Comparison of ENCODE assay signal across 9 cellular contexts in the genomic region with DNA sequence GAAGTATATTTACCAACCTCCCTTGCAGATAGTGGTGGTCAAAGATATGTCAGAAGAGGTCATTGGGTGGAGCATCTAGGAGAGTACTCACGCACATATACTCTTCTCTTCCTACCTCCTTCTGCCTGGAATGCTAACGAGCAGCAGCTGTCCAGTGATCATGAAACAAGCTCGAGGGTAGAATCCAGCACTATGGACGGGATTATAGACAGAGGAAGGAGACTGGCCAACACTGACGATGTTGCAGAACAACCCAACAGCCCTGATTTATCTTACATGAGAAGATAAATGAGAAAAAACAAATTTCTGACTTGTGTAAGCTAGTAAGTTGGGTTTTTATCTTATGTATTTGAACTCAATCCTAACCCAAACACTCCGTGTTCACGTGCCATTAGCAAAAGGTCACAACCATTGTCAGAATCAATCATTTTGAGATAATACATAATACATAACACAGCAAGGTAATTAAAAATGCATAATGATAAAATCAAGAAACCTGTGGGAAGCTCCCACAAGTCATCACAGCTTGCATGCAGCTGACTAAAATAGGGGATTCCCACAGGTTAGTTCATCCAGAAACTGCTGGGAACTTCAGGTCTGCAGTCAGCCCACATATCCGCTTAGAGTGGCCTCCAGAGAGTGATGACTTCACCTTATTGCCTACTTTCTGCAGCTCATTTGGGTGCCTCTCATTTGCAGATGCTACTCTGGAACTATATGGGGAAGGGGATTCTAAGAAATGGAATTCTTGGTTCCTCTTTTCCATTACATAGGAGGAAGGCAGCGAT. TPM values are rescaled to one million over a fixed set of nuclear protein-coding genes. Genes with fewer than 3 reads are reported as not detected.
A peak's percentile ranks its signal among the peaks of the same experiment; 100 is the strongest.
DNase-seq lines count a peak whose midpoint lies in the region; ATAC-seq and TF ChIP-seq lines count a peak whose summit lies in the region.
"Had no signal": no experiment of that assay in that cellular context is flagged by ENCODE, and none has a peak within 500 bp of the region (broad histone marks: within the 10 kb centered on the region; RNA-seq: fewer than 3 reads in every experiment).

No MANE protein-coding gene starts in this region.

- peak; percentile 92 to 95 for ATAC-seq in activated T-cell treated with anti-CD3 and anti-CD28 coated beads, Interleukin-2, amount 50 U/mL, for 4 hours
- ATAC-seq in HG02852 (IDR thresholded peaks at IDR 0.05; ENCODE audit: unreplicated experiment) (peak; percentile 90), T-helper 17 cell (peak; percentile 57), mucosa of descending colon (no peak)
- ATAC-seq in stimulated activated naive B cell treated with anti-CD40 and anti-IgM and Interleukin-4, amounts not matched to agents 10 μg/mL and 1 μg/mL and 100 μg/mL, for 72 hours (replicated peaks) = peak; percentile 94

- H3K9me3 ChIP-seq in T-helper 17 cell (ENCODE audit: control insufficient read depth, low read length, poor library complexity, severe bottlenecking) (no peaks in the 10 kb centered on the region), mucosa of descending colon (peaks cover 3% of the 10 kb centered on the region)

- no peak for DNase-seq in activated T-cell treated with anti-CD3 and anti-CD28 coated beads, Interleukin-2, amount 50 U/mL, for 4 hours
- no peak for DNase-seq in activated T-cell treated with anti-CD3 and anti-CD28 coated beads for 4 hours
- DNase-seq in T-helper 17 cell = no peak
- peak; percentile 65 for DNase-seq in stimulated activated naive B cell treated with anti-CD40 and anti-IgM and Interleukin-4, amounts not matched to agents 10 μg/mL and 1 μg/mL and 100 μg/mL, for 72 hours
- DNase-seq in mucosa of descending colon = no peak
- DNase-seq in NCI-H345 (lab: John Stamatoyannopoulos, UW) = no peak
- no peak for DNase-seq in superior temporal gyrus (ENCODE audit: extremely low spot score)

- no peak for TF ChIP-seq CTCF in mucosa of descending colon (IDR thresholded peaks at IDR 0.05)

- H3K4me3 ChIP-seq in mucosa of descending colon = no peak overlapping the region

- peaks cover 9% of the 10 kb centered on the region for H3K4me1 Mint-ChIP-seq in activated T-cell treated with anti-CD3 and anti-CD28 coated beads, Interleukin-2, amount 50 U/mL, for 4 hours (ENCODE audit: low read depth)
- peaks cover 3% of the 10 kb centered on the region for H3K4me1 Mint-ChIP-seq in T-helper 17 cell
- peaks cover 17 to 39% of the 10 kb centered on the region in 2 donors for H3K4me1 Mint-ChIP-seq in stimulated activated naive B cell treated with anti-CD40 and anti-IgM and Interleukin-4, amounts not matched to agents 10 μg/mL and 1 μg/mL and 100 μg/mL, for 72 hours

- H3K36me3 Mint-ChIP-seq in activated T-cell treated with anti-CD3 and anti-CD28 coated beads, Interleukin-2, amount 50 U/mL, for 4 hours (ENCODE audit: insufficient read depth) = no peaks in the 10 kb centered on the region
- H3K36me3 Mint-ChIP-seq in T-helper 17 cell (ENCODE audit: low read depth) = peaks cover 2% of the 10 kb centered on the region
- H3K36me3 Mint-ChIP-seq in stimulated activated naive B cell treated with anti-CD40 and anti-IgM and Interleukin-4, amounts not matched to agents 10 μg/mL and 1 μg/mL and 100 μg/mL, for 72 hours = peaks cover 7 to 13% of the 10 kb centered on the region in 2 donors

- no peak overlapping the region for H3K27ac Mint-ChIP-seq in T-helper 17 cell
- H3K27ac Mint-ChIP-seq in stimulated activated naive B cell treated with anti-CD40 and anti-IgM and Interleukin-4, amounts not matched to agents 10 μg/mL and 1 μg/mL and 100 μg/mL, for 72 hours = peak overlapping the region; percentile 87
- H3K27ac Mint-ChIP-seq: B cell had no signal

- intact Hi-C loops in mucosa of descending colon (cut with DNase I, micrococcal nuclease) = no loop called here

- H3K27me3 Mint-ChIP-seq in activated T-cell treated with anti-CD3 and anti-CD28 coated beads, Interleukin-2, amount 50 U/mL, for 4 hours (ENCODE audit: low read depth) = no peaks in the 10 kb centered on the region
- H3K27me3 Mint-ChIP-seq in T-helper 17 cell = no peaks in the 10 kb centered on the region
- H3K27me3 Mint-ChIP-seq in stimulated activated naive B cell treated with anti-CD40 and anti-IgM and Interleukin-4, amounts not matched to agents 10 μg/mL and 1 μg/mL and 100 μg/mL, for 72 hours = no peaks in the 10 kb centered on the region
- H3K27me3 Mint-ChIP-seq: B cell had no signal

- H3K4me3 Mint-ChIP-seq in activated T-cell treated with anti-CD3 and anti-CD28 coated beads, Interleukin-2, amount 50 U/mL, for 4 hours = no peak overlapping the region
- no peak overlapping the region for H3K4me3 Mint-ChIP-seq in T-helper 17 cell
- peak overlapping the region in 1 of 2 donors; percentile 36 for H3K4me3 Mint-ChIP-seq in stimulated activated naive B cell treated with anti-CD40 and anti-IgM and Interleukin-4, amounts not matched to agents 10 μg/mL and 1 μg/mL and 100 μg/mL, for 72 hours
- H3K4me3 Mint-ChIP-seq: B cell had no signal

- peaks cover 7% of the 10 kb centered on the region for H3K9me3 Mint-ChIP-seq in activated T-cell treated with anti-CD3 and anti-CD28 coated beads, Interleukin-2, amount 50 U/mL, for 4 hours
- peaks cover 8% of the 10 kb centered on the region in 2 donors for H3K9me3 Mint-ChIP-seq in stimulated activated naive B cell treated with anti-CD40 and anti-IgM and Interleukin-4, amounts not matched to agents 10 μg/mL and 1 μg/mL and 100 μg/mL, for 72 hours

- no peaks in the 10 kb centered on the region for H3K36me3 ChIP-seq in mucosa of descending colon (ENCODE audit: low read depth)

- no peaks in the 10 kb centered on the region for H3K4me1 ChIP-seq in mucosa of descending colon (ENCODE audit: low read depth)

RNA-seq across cellular contexts. Expression of gene STK38L, which starts 36.3 kb away (rescaled TPM):
- total RNA-seq in activated T-cell treated with anti-CD3 and anti-CD28 coated beads, Interleukin-2, amount 50 U/mL, for 4 hours = 10 to 100 TPM; 20.0 to 22.4 (median 22.3) TPM
- total RNA-seq in T-helper 17 cell (10 to 100 TPM; 13.3 to 18.7 TPM), mucosa of descending colon (10 to 100 TPM; 45.2 to 69.4 (median 53.6) TPM)
